ENCODE assay signal across 8 cellular contexts in the genomic region with DNA sequence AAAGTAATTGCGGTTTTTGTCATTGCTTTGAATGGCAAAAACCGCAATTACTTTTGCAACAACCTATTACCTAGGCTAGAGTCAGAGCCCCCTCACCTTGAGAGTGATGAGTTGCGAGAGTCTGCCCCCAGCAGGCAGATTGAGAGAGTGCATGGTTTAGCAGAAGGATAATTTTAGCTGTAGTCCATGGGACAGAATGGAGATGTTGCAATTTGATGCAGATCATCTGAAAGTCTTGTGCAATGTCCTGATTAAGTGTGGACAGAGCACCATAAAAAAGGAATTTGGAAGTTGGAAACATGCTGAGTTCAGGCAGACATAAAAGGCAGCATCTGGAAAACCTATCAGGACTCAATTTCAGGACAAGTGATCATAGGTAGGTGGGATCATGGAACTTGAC. TPM values are rescaled to one million over a fixed set of nuclear protein-coding genes. Genes with fewer than 3 reads are reported as not detected.
DNase-seq lines count a peak whose midpoint lies in the region; ATAC-seq, FAIRE-seq and TF ChIP-seq lines count a peak whose summit lies in the region.

No MANE protein-coding gene starts in this region.

- H3K4me3 ChIP-seq in heart left ventricle (peak overlapping the region in 1 of 12 donors; percentile 31), small intestine (ENCODE audit: low read depth in 1 of 2, low read length in 2 of 2) (no peak overlapping the region)

- DNase-seq in Calu3 (peak; percentile 24), SIG-M5 treated with dmso at 0.1 percent for 504 hours (lab: John Stamatoyannopoulos, UW; ENCODE audit: unreplicated experiment) (peak; percentile 94), heart left ventricle (peak in 4 of 5 donors; percentile 19 to 61 (median 38)), small intestine (peak; percentile 2)
- no peak for DNase-seq in activated CD8-positive, alpha-beta memory T cell treated with anti-CD3 and anti-CD28 coated beads, Interleukin-2, amount 50 U/mL, for 48 hours
- DNase-seq in activated T-helper 2 cell treated with anti-CD3 and anti-CD28 coated beads, Interferon-gamma antibody, Interleukin-2, Interleukin-4, amounts not matched to agents 10 μg/mL and 5 μg/mL and 100 μg/mL, durations not matched to agents 14 hours and 24 hours and 36 hours (ENCODE audit: low spot score): no peak

- intact Hi-C loops in Calu3 (cut with micrococcal nuclease; ENCODE audit: unreplicated experiment) (no loop called here), heart left ventricle (cut with DNase I) (loop anchor here in 1 of 10 donors (10.0 kb wide), 1 partner anchor 527 kb away; no protein-coding TSS in a partner anchor)
- intact Hi-C loops in activated T-helper 2 cell treated with anti-CD3 and anti-CD28 coated beads, Interferon-gamma antibody, Interleukin-2, Interleukin-4, amounts not matched to agents 10 μg/mL and 5 μg/mL and 100 μg/mL, durations not matched to agents 14 hours and 24 hours and 36 hours (cut with micrococcal nuclease): no loop called here

- FAIRE-seq in small intestine (lab: Jason Lieb, UNC): no peak

- ATAC-seq in GM18909 (IDR thresholded peaks at IDR 0.05; ENCODE audit: poor library complexity, unreplicated experiment): peak; percentile 85
- peak; percentile 87 for ATAC-seq in HG03354 (IDR thresholded peaks at IDR 0.05; ENCODE audit: poor library complexity, severe bottlenecking, unreplicated experiment)
- ATAC-seq in heart left ventricle: peak; percentile 51 to 90 (median 78)

- no peaks in the 10 kb centered on the region for H3K27me3 ChIP-seq in heart left ventricle
- H3K27me3 ChIP-seq in small intestine (ENCODE audit: control insufficient read depth in 2 of 2, insufficient read depth in 2 of 2, low read length in 2 of 2): no peaks in the 10 kb centered on the region

- WGBS in heart left ventricle, 4 donors: 13 to 17% (median 16%) methylated on average over 3 of the region's 3 CpGs
- WGBS in small intestine, 3 donors: 10 to 17% (median 12%) methylated on average over 3 of the region's 3 CpGs

- peaks cover 11% of the 10 kb centered on the region for H3K9me3 Mint-ChIP-seq in Calu3 (ENCODE audit: low read depth, unreplicated experiment)
- no peaks in the 10 kb centered on the region for H3K9me3 Mint-ChIP-seq in activated T-helper 2 cell treated with anti-CD3 and anti-CD28 coated beads, Interferon-gamma antibody, Interleukin-2, Interleukin-4, amounts not matched to agents 10 μg/mL and 5 μg/mL and 100 μg/mL, durations not matched to agents 14 hours and 24 hours and 36 hours

- H3K4me1 ChIP-seq in heart left ventricle (peaks cover 0 to 33% (median 12%) of the 10 kb centered on the region in 12 donors), small intestine (ENCODE audit: control insufficient read depth in 2 of 2, insufficient read depth in 1 of 2, low read depth in 1 of 2, low read length in 1 of 2) (no peaks in the 10 kb centered on the region)

- TF ChIP-seq CTCF in Calu3 (IDR thresholded peaks at IDR 0.05; ENCODE audit: unreplicated experiment): peak; percentile 20
- peak; percentile 27 to 60 (median 46) for TF ChIP-seq CTCF in heart left ventricle (IDR thresholded peaks at IDR 0.05)

- H3K27ac ChIP-seq in heart left ventricle (no peak overlapping the region), small intestine (ENCODE audit: low read depth in 1 of 2, low read length in 1 of 2) (no peak overlapping the region)

- CTCF ChIA-PET in Calu3 (lab: Charles Lee): no interaction called here

- H3K36me3 ChIP-seq in heart left ventricle: no peaks in the 10 kb centered on the region
- H3K36me3 ChIP-seq in small intestine (ENCODE audit: control insufficient read depth in 2 of 2, insufficient read depth in 2 of 2, low read length in 2 of 2): no peaks in the 10 kb centered on the region

- no peaks in the 10 kb centered on the region for H3K4me1 Mint-ChIP-seq in Calu3 (ENCODE audit: low read depth, unreplicated experiment)
- H3K4me1 Mint-ChIP-seq in activated T-helper 2 cell treated with anti-CD3 and anti-CD28 coated beads, Interferon-gamma antibody, Interleukin-2, Interleukin-4, amounts not matched to agents 10 μg/mL and 5 μg/mL and 100 μg/mL, durations not matched to agents 14 hours and 24 hours and 36 hours (ENCODE audit: low read depth): no peaks in the 10 kb centered on the region

- no peaks in the 10 kb centered on the region for H3K36me3 Mint-ChIP-seq in Calu3 (ENCODE audit: insufficient read depth, unreplicated experiment)
- no peaks in the 10 kb centered on the region for H3K36me3 Mint-ChIP-seq in activated T-helper 2 cell treated with anti-CD3 and anti-CD28 coated beads, Interferon-gamma antibody, Interleukin-2, Interleukin-4, amounts not matched to agents 10 μg/mL and 5 μg/mL and 100 μg/mL, durations not matched to agents 14 hours and 24 hours and 36 hours (ENCODE audit: low read depth)

- H3K9me3 ChIP-seq in heart left ventricle (no peaks in the 10 kb centered on the region), small intestine (ENCODE audit: control insufficient read depth, low read depth) (no peaks in the 10 kb centered on the region)

- no peak for TF ChIP-seq POLR2A in heart left ventricle (IDR thresholded peaks at IDR 0.05)

- BruUV-seq in Calu3 (replicated peaks; lab: Mats Ljungman, UMichigan): no TSS peak

- no peak overlapping the region for H3K27ac Mint-ChIP-seq in Calu3 (ENCODE audit: unreplicated experiment)
- no peak overlapping the region for H3K27ac Mint-ChIP-seq in activated T-helper 2 cell treated with anti-CD3 and anti-CD28 coated beads, Interferon-gamma antibody, Interleukin-2, Interleukin-4, amounts not matched to agents 10 μg/mL and 5 μg/mL and 100 μg/mL, durations not matched to agents 14 hours and 24 hours and 36 hours

- H3K4me3 Mint-ChIP-seq in Calu3 (ENCODE audit: low read depth, unreplicated experiment): no peak overlapping the region
- no peak overlapping the region for H3K4me3 Mint-ChIP-seq in activated T-helper 2 cell treated with anti-CD3 and anti-CD28 coated beads, Interferon-gamma antibody, Interleukin-2, Interleukin-4, amounts not matched to agents 10 μg/mL and 5 μg/mL and 100 μg/mL, durations not matched to agents 14 hours and 24 hours and 36 hours (ENCODE audit: low read depth)

- H3K27me3 Mint-ChIP-seq in Calu3 (ENCODE audit: unreplicated experiment): peaks cover 26% of the 10 kb centered on the region
- H3K27me3 Mint-ChIP-seq in activated T-helper 2 cell treated with anti-CD3 and anti-CD28 coated beads, Interferon-gamma antibody, Interleukin-2, Interleukin-4, amounts not matched to agents 10 μg/mL and 5 μg/mL and 100 μg/mL, durations not matched to agents 14 hours and 24 hours and 36 hours (ENCODE audit: low read depth): peaks cover 13% of the 10 kb centered on the region

RNA-seq across cellular contexts. Expression of a gene that starts 48.7 kb away (rescaled TPM):
- not detected in 2 replicates for total RNA-seq in Calu3 (2022)
- 1 to 10 TPM in 2 of 9 donors, under 1 TPM in 5, not detected in 2; 0.38 to 5.2 (median 0.54) TPM for total RNA-seq in heart left ventricle
- polyA plus RNA-seq in heart left ventricle: under 1 TPM in 1 of 2 donors, not detected in 1; 0.11 TPM
- 1 to 10 TPM in 1 of 3 donors, under 1 TPM in 1, not detected in 1; 0.13 to 1.1 TPM for polyA plus RNA-seq in small intestine
- not detected in 2 replicates for total RNA-seq in activated T-helper 2 cell treated with anti-CD3 and anti-CD28 coated beads, Interferon-gamma antibody, Interleukin-2, Interleukin-4, amounts not matched to agents 10 μg/mL and 5 μg/mL and 100 μg/mL, durations not matched to agents 14 hours and 24 hours and 36 hours

Comparison
In these comparisons a context has a peak if more than half of its experiments do, and no peak if none do; other contexts are left out.
1. DNase-seq: peak in Calu3 (single experiment), SIG-M5 treated with dmso at 0.1 percent for 504 hours (single experiment), heart left ventricle (4 of 5) and small intestine (single experiment); none in activated CD8-positive, alpha-beta memory T cell treated with anti-CD3 and anti-CD28 coated beads, Interleukin-2, amount 50 U/mL, for 48 hours (single experiment) and activated T-helper 2 cell treated with anti-CD3 and anti-CD28 coated beads, Interferon-gamma antibody, Interleukin-2, Interleukin-4, amounts not matched to agents 10 μg/mL and 5 μg/mL and 100 μg/mL, durations not matched to agents 14 hours and 24 hours and 36 hours (single experiment).
2. Peak in every context shown above with its lines, with median percentiles within 50 percentile points of each other: ATAC-seq.